21 cellular contexts compared by ENCODE assay signal in the genomic region with DNA sequence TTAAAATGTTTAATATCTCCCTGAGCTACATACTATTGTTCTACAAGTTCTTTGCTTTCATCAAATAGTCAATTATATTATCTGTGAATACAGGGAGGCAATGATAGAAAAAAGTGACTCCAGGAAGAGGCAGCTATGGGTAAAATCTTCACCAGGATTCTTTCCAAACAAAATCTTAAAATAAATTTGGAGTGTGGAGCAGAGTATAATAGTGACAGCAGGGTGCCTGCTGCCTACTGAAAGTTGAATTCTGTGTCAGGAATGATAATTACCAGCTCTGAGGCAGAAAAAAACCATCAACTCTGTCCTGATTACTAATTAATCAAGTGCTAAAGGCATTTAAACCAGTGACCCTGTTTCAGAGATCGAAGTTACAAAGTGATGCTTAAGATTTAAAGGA.
DNase-seq lines count a peak whose midpoint lies in the region; ATAC-seq and TF ChIP-seq lines count a peak whose summit lies in the region.
"Had no signal": no experiment of that assay in that cellular context is flagged by ENCODE, and none has a peak within 500 bp of the region (broad histone marks: within the 10 kb centered on the region; RNA-seq: fewer than 3 reads in every experiment).

No MANE protein-coding gene starts in this region.

- no peak for TF ChIP-seq CTCF in MM.1S (IDR thresholded peaks at IDR 0.05; ENCODE audit: low read length)
- no peak for TF ChIP-seq CTCF in left ventricle myocardium inferior (IDR thresholded peaks at IDR 0.05; ENCODE audit: borderline replicate concordance)

- H3K36me3 ChIP-seq in MM.1S (replicated peaks; ENCODE audit: insufficient read depth, low read length) (no peaks in the 10 kb centered on the region), left ventricle myocardium inferior (no peaks in the 10 kb centered on the region)
- H3K36me3 ChIP-seq: BLaER1 had no signal

- H3K4me3 ChIP-seq in MM.1S (ENCODE audit: low read length) (no peak overlapping the region), left ventricle myocardium inferior (no peak overlapping the region)
- H3K4me3 ChIP-seq: BLaER1, GM12878 had no signal

- no peaks in the 10 kb centered on the region for H3K9me2 ChIP-seq in MM.1S (replicated peaks; ENCODE audit: insufficient read depth, low read length)

- intact Hi-C loops in left ventricle myocardium inferior (cut with micrococcal nuclease): no loop called here

- no peak for ATAC-seq in HG03565 (IDR thresholded peaks at IDR 0.05; ENCODE audit: unreplicated experiment)
- ATAC-seq: CD8-positive, alpha-beta T cell; GM12878 had no signal

- no peaks in the 10 kb centered on the region for H3F3A ChIP-seq in MM.1S (ENCODE audit: insufficient read depth, low read length)

- H3K9me3 ChIP-seq in MM.1S (replicated peaks; ENCODE audit: insufficient read depth, low read length): no peaks in the 10 kb centered on the region
- no peaks in the 10 kb centered on the region for H3K9me3 ChIP-seq in left ventricle myocardium inferior (replicated peaks)
- H3K9me3 ChIP-seq: BLaER1 had no signal

- H3K27me3 ChIP-seq in MM.1S (replicated peaks; ENCODE audit: insufficient read depth, low read length) (no peaks in the 10 kb centered on the region), left ventricle myocardium inferior (ENCODE audit: low read depth) (no peaks in the 10 kb centered on the region)
- H3K27me3 ChIP-seq: BLaER1 had no signal

- peaks cover 4% of the 10 kb centered on the region; the same call in 1 of the 2 replicates for H3K4me1 ChIP-seq in MM.1S (ENCODE audit: low read length)
- no peaks in the 10 kb centered on the region for H3K4me1 ChIP-seq in left ventricle myocardium inferior
- H3K4me1 ChIP-seq: BLaER1 had no signal

- H3K4me2 ChIP-seq in MM.1S (ENCODE audit: low read depth, low read length): no peak overlapping the region
- H3K4me2 ChIP-seq: BLaER1 had no signal

- no peak overlapping the region for H2AFZ ChIP-seq in MM.1S (ENCODE audit: low read length)

- no peaks in the 10 kb centered on the region for H4K20me1 ChIP-seq in MM.1S (ENCODE audit: insufficient read depth, low read length)
- H4K20me1 ChIP-seq: BLaER1 had no signal

- H3K9ac ChIP-seq in MM.1S (ENCODE audit: low read length): no peak overlapping the region
- H3K9ac ChIP-seq: BLaER1 had no signal

- no peaks in the 10 kb centered on the region for H3K79me2 ChIP-seq in MM.1S (ENCODE audit: low read length)

- H3K27ac ChIP-seq in MM.1S (ENCODE audit: low read length): no peak overlapping the region
- no peak overlapping the region for H3K27ac ChIP-seq in left ventricle myocardium inferior (replicated peaks)
- H3K27ac ChIP-seq: BLaER1, HL-60 had no signal

- DNase-seq in NCI-H1105 treated with DMSO at 0.1 percent for 48 hours (lab: John Stamatoyannopoulos, UW) (peak; percentile 37), NCI-H1105 (lab: John Stamatoyannopoulos, UW) (no peak), NCI-H69 (lab: John Stamatoyannopoulos, UW) (peak; percentile 66), medulla oblongata (ENCODE audit: extremely low spot score) (peak; percentile 33), retina (peak; percentile 34), MM.1S (no peak), left ventricle myocardium inferior (no peak)
- DNase-seq: 8988T; CD8-positive, alpha-beta T cell; DND-41; GDM1; HCEC 1CT; NCI-H1436 treated with DMSO at 0.1 percent for 48 hours; NCI-H2081 treated with DMSO at 0.1 percent for 48 hours; NCI-H345; NCI-H526 treated with DMSO at 0.1 percent for 48 hours; RPMI8226 had no signal

Comparison
In these comparisons a context has a peak if more than half of its experiments do, and no peak if none do; other contexts are left out.
1. DNase-seq: peak in NCI-H1105 treated with DMSO at 0.1 percent for 48 hours (single experiment), NCI-H69 (single experiment), medulla oblongata (single experiment) and retina (single experiment); none in NCI-H1105 (single experiment), MM.1S (single experiment) and left ventricle myocardium inferior (single experiment).